24 cellular contexts compared by ENCODE assay signal in genomic region chr6:149194815-149195558, GRCh38.
DNase-seq lines count a peak whose midpoint lies in the region; ATAC-seq lines count a peak whose summit lies in the region.
"Had no signal": no experiment of that assay in that cellular context is flagged by ENCODE, and none has a peak within 500 bp of the region (broad histone marks: within the 10 kb centered on the region; RNA-seq: fewer than 3 reads in every experiment).

No MANE protein-coding gene starts in this region.

- H3K9me3 ChIP-seq in right cardiac atrium (ENCODE audit: control insufficient read depth, low read length) = no peaks in the 10 kb centered on the region
- H3K9me3 ChIP-seq: tibial artery had no signal

- WGBS in right cardiac atrium = 43% methylated on average over 8 of the region's 8 CpGs

- no peak overlapping the region for H3K27ac ChIP-seq in right cardiac atrium (ENCODE audit: low read length)
- H3K27ac ChIP-seq: GM23248, parathyroid adenoma, tibial artery, VCaP had no signal

- no peaks in the 10 kb centered on the region for H3K36me3 Mint-ChIP-seq in stimulated activated effector memory CD8-positive, alpha-beta T cell treated with anti-CD3 and anti-CD28 coated beads, Interleukin-12 subunit alpha, Interleukin-12 subunit beta, amount 100 ng/mL, for 72 hours

- no peaks in the 10 kb centered on the region for H3K27me3 ChIP-seq in right cardiac atrium (ENCODE audit: control insufficient read depth, insufficient read depth)
- H3K27me3 ChIP-seq: dorsolateral prefrontal cortex, sigmoid colon, tibial artery had no signal

- intact Hi-C loops in left cardiac atrium (cut with DNase I) = no loop called here
- intact Hi-C loops in right cardiac atrium (cut with DNase I) = no loop called here

- no peak overlapping the region for H3K4me3 ChIP-seq in right cardiac atrium (ENCODE audit: low read length)
- H3K4me3 ChIP-seq: dorsolateral prefrontal cortex, GM23248, sigmoid colon, tibial artery had no signal

- peak; percentile 70 to 76 for ATAC-seq in left cardiac atrium
- no peak for ATAC-seq in right cardiac atrium
- ATAC-seq in GM19035 (IDR thresholded peaks at IDR 0.05; ENCODE audit: unreplicated experiment) = peak; percentile 50
- ATAC-seq in HG03108 (IDR thresholded peaks at IDR 0.05; ENCODE audit: unreplicated experiment) = peak; percentile 58
- ATAC-seq in stimulated activated effector memory CD8-positive, alpha-beta T cell treated with anti-CD3 and anti-CD28 coated beads, Interleukin-12 subunit alpha, Interleukin-12 subunit beta, amount 100 ng/mL, for 72 hours = peak; percentile 78

- peaks cover 6% of the 10 kb centered on the region for H3K9me3 Mint-ChIP-seq in stimulated activated effector memory CD8-positive, alpha-beta T cell treated with anti-CD3 and anti-CD28 coated beads, Interleukin-12 subunit alpha, Interleukin-12 subunit beta, amount 100 ng/mL, for 72 hours

- H3K4me1 Mint-ChIP-seq in stimulated activated effector memory CD8-positive, alpha-beta T cell treated with anti-CD3 and anti-CD28 coated beads, Interleukin-12 subunit alpha, Interleukin-12 subunit beta, amount 100 ng/mL, for 72 hours = peaks cover 26% of the 10 kb centered on the region

- H3K4me1 ChIP-seq in right cardiac atrium (ENCODE audit: control insufficient read depth, insufficient read depth, low read length) = no peaks in the 10 kb centered on the region
- H3K4me1 ChIP-seq: parathyroid adenoma, tibial artery had no signal

- peak overlapping the region; percentile 51 for H3K4me3 Mint-ChIP-seq in stimulated activated effector memory CD8-positive, alpha-beta T cell treated with anti-CD3 and anti-CD28 coated beads, Interleukin-12 subunit alpha, Interleukin-12 subunit beta, amount 100 ng/mL, for 72 hours

- peak overlapping the region; percentile 76 for H3K27ac Mint-ChIP-seq in stimulated activated effector memory CD8-positive, alpha-beta T cell treated with anti-CD3 and anti-CD28 coated beads, Interleukin-12 subunit alpha, Interleukin-12 subunit beta, amount 100 ng/mL, for 72 hours

- no peak for DNase-seq in left cardiac atrium
- DNase-seq in right cardiac atrium = no peak
- DNase-seq in stimulated activated effector memory CD8-positive, alpha-beta T cell treated with anti-CD3 and anti-CD28 coated beads, Interleukin-12 subunit alpha, Interleukin-12 subunit beta, amount 100 ng/mL, for 72 hours (ENCODE audit: low spot score in 2 of 2) = no peak
- DNase-seq in foreskin melanocyte = no peak
- DNase-seq in NCI-H748 (lab: John Stamatoyannopoulos, UW; ENCODE audit: unreplicated experiment) = no peak
- no peak for DNase-seq in stimulated activated CD4-positive, alpha-beta T cell treated with anti-CD3 and anti-CD28 coated beads, Interleukin-2, amount 100 ng/mL, for 24 hours
- DNase-seq: activated CD8-positive, alpha-beta memory T cell treated with anti-CD3 and anti-CD28 coated beads for 24 hours; amygdala; caudate nucleus; dorsolateral prefrontal cortex; foreskin fibroblast; GM23248; kidney; NCI-H1436; NCI-H2171 treated with DMSO at 0.1 percent for 48 hours; NCI-H748 treated with DMSO at 0.1 percent for 48 hours; SHP77 treated with DMSO at 0.1 percent for 48 hours; sigmoid colon; stimulated activated naive CD4-positive, alpha-beta T cell; tibial artery had no signal

Comparison
In these comparisons a context has a peak if more than half of its experiments do, and no peak if none do; other contexts are left out.
1. ATAC-seq: peak in left cardiac atrium (2 of 2), GM19035 (single experiment), HG03108 (single experiment) and stimulated activated effector memory CD8-positive, alpha-beta T cell treated with anti-CD3 and anti-CD28 coated beads, Interleukin-12 subunit alpha, Interleukin-12 subunit beta, amount 100 ng/mL, for 72 hours (single experiment); none in right cardiac atrium (0 of 2).